ENCODE assay signal across 12 cellular contexts in genomic region chr3:158792709-158793108, GRCh38. TPM values are rescaled to one million over a fixed set of nuclear protein-coding genes. Genes with fewer than 3 reads are reported as not detected.
A peak's percentile ranks its signal among the peaks of the same experiment; 100 is the strongest.
DNase-seq lines count a peak whose midpoint lies in the region; ATAC-seq and TF ChIP-seq lines count a peak whose summit lies in the region.
"Had no signal": no experiment of that assay in that cellular context is flagged by ENCODE, and none has a peak within 500 bp of the region (broad histone marks: within the 10 kb centered on the region; RNA-seq: fewer than 3 reads in every experiment).

No MANE protein-coding gene starts in this region.

- no peaks in the 10 kb centered on the region for H3K79me2 ChIP-seq in ACC112 (ENCODE audit: control insufficient read depth, insufficient read depth, low read length, unreplicated experiment)
- H3K79me2 ChIP-seq: parathyroid adenoma had no signal

- peaks cover 34% of the 10 kb centered on the region for H3K4me1 ChIP-seq in ACC112 (ENCODE audit: control insufficient read depth, insufficient read depth, low read length, unreplicated experiment)
- H3K4me1 ChIP-seq: parathyroid adenoma had no signal

- DNase-seq in HCEC 1CT (peak; percentile 86), amniotic epithelial cell (ENCODE audit: low read depth) (peak; percentile 98), fibroblast of villous mesenchyme (ENCODE audit: low read depth) (peak; percentile 95), T-helper 9 cell (no peak)
- DNase-seq in activated CD8-positive, alpha-beta memory T cell treated with anti-CD3 and anti-CD28 coated beads for 24 hours = no peak
- DNase-seq: activated CD4-positive, alpha-beta T cell treated with anti-CD3 and anti-CD28 coated beads, Interleukin-2, amount 50 U/mL, for 48 hours; NCI-H2227 treated with DMSO at 0.1 percent for 48 hours had no signal

- H3K27ac ChIP-seq in ACC112 (ENCODE audit: low read depth, low read length) = peak overlapping the region; percentile 42; the same call in 1 of the 2 replicates
- H3K27ac ChIP-seq: coronary artery, parathyroid adenoma had no signal

- H3K27me3 ChIP-seq in ACC112 (ENCODE audit: insufficient read depth, low read length) = no peaks in the 10 kb centered on the region

- H2AFZ ChIP-seq in ACC112 (ENCODE audit: low read length, unreplicated experiment) = no peak overlapping the region
- H2AFZ ChIP-seq: parathyroid adenoma had no signal

- no peak for ATAC-seq in esophagus mucosa
- no peak for ATAC-seq in HG03095 (IDR thresholded peaks at IDR 0.05; ENCODE audit: unreplicated experiment)

- peak overlapping the region; percentile 24; the same call in 1 of the 2 replicates for H3K4me3 ChIP-seq in ACC112 (ENCODE audit: low read depth, low read length)
- no peak overlapping the region for H3K4me3 ChIP-seq in fibroblast of villous mesenchyme (ENCODE audit: low read depth, low read length)
- H3K4me3 ChIP-seq: coronary artery had no signal

- TF ChIP-seq CTCF in fibroblast of villous mesenchyme (IDR thresholded peaks at IDR 0.05; ENCODE audit: insufficient read depth, low read depth, low read length) = no peak

- H3K36me3 ChIP-seq in ACC112 (ENCODE audit: insufficient read depth, low read length) = no peaks in the 10 kb centered on the region

RNA-seq across cellular contexts. Expression of gene MFSD1, which starts 9.1 kb away (rescaled TPM):
- total RNA-seq in fibroblast of villous mesenchyme (95.7 and 142 TPM in 2 replicates), esophagus mucosa (40.1 TPM)

Comparison
In these comparisons a context has a peak if more than half of its experiments do, and no peak if none do; other contexts are left out.
1. DNase-seq: peak in HCEC 1CT (single experiment), amniotic epithelial cell (single experiment) and fibroblast of villous mesenchyme (single experiment); none in activated CD8-positive, alpha-beta memory T cell treated with anti-CD3 and anti-CD28 coated beads for 24 hours (single experiment) and T-helper 9 cell (single experiment).